Comparison of ENCODE assay signal across 1 cellular context in the genomic region with DNA sequence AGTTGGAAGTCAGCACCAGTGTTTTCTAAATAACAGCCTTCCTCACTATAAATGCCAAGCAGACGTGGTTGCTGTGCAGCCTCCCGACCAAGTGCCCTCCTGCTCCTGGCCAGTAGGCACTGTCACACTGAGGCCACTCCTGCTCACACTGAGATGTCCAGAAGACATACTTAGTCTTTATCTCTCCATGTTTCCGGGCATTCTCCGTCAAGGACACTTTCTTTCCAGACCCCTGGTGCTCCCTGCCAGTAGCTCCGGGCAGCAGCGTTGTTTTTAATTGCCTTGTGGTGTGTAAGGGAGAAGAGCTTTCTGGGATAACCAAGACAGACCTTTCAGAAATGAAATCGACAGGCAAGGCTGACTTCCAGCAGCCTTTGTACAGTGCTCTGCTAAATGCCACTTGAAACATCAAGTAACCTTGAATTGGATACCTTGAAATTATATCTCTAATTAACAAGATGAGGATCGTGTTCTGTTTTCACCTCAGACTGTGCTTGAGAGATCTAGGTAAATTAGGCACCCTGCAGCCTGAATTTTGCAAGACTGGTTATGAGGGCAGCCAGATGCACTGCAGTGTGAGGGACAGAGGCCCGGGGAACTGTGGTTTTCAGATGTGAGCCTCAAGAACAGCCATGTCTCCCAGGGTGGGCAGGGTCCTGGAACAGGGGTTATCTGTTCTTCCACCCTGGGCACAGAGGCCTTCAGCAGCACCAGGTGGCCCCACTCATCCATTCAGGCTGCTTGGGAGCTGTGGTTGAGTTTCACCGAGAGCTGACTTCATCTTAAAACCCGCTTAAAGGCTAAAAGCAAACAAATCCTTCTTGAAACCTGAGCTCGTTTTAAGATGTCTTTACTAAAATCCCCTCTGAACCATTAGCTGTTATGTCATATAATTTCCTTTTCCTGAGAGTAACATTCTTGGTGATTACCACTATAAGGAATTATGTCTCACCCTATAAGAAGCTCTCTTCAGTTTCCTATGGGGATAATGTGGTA.
TF ChIP-seq lines count a peak whose summit lies in the region.

No MANE protein-coding gene starts in this region.

TF ChIP-seq in IMR-90, 13 proteins besides CTCF, POLR2A, EP300 and RAD21:
- TF ChIP-seq, protein P1, sequence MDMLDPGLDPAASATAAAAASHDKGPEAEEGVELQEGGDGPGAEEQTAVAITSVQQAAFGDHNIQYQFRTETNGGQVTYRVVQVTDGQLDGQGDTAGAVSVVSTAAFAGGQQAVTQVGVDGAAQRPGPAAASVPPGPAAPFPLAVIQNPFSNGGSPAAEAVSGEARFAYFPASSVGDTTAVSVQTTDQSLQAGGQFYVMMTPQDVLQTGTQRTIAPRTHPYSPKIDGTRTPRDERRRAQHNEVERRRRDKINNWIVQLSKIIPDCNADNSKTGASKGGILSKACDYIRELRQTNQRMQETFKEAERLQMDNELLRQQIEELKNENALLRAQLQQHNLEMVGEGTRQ (IDR thresholded peaks at IDR 0.05; ENCODE audit: low read depth, low read length): peak; percentile 82
- TF ChIP-seq RCOR1 (IDR thresholded peaks at IDR 0.05; ENCODE audit: insufficient replicate concordance, low read length): no peak
- TF ChIP-seq CHD1 (IDR thresholded peaks at IDR 0.05; ENCODE audit: low read depth, low read length): no peak
- no peak for TF ChIP-seq BHLHE40 (IDR thresholded peaks at IDR 0.05; ENCODE audit: low read depth, low read length)
- TF ChIP-seq MAFK (IDR thresholded peaks at IDR 0.05; ENCODE audit: low read depth, low read length): no peak
- 0 out of 2 replicates have a peak, but pooled peaks have one; percentile 14 for TF ChIP-seq FOS (IDR thresholded peaks at IDR 0.05; ENCODE audit: low read depth, low read length)
